ENCODE assay signal across 19 cellular contexts in genomic region chr6:35765739-35766138, GRCh38. TPM values are rescaled to one million over a fixed set of nuclear protein-coding genes. Genes with fewer than 3 reads are reported as not detected.
DNase-seq lines count a peak whose midpoint lies in the region; ATAC-seq and TF ChIP-seq lines count a peak whose summit lies in the region.
"Had no signal": no experiment of that assay in that cellular context is flagged by ENCODE, and none has a peak within 500 bp of the region (broad histone marks: within the 10 kb centered on the region; RNA-seq: fewer than 3 reads in every experiment).

No MANE protein-coding gene starts in this region.

- H2BK20ac ChIP-seq in H9 (ENCODE audit: low read depth, low read length, poor library complexity, severe bottlenecking): no peak overlapping the region

- H4K20me1 ChIP-seq in H9 (ENCODE audit: control insufficient read depth, insufficient read depth, insufficient read length): no peaks in the 10 kb centered on the region
- H4K20me1 ChIP-seq: BLaER1 had no signal

- H3K4me1 Mint-ChIP-seq in H9: peaks cover 22 to 28% of the 10 kb centered on the region in 2 experiments
- peaks cover 7% of the 10 kb centered on the region for H3K4me1 Mint-ChIP-seq in chondrocyte (ENCODE audit: low read depth)
- H3K4me1 Mint-ChIP-seq in immature natural killer cell: no peaks in the 10 kb centered on the region

- DNase-seq in GM10248 (ENCODE audit: extremely low spot score) (peak; percentile 4), H9 (peak; percentile 49), chondrocyte (ENCODE audit: low spot score) (peak; percentile 78), upper lobe of right lung (peak; percentile 46), body of pancreas (no peak), immature natural killer cell (no peak), SJCRH30 (no peak)
- DNase-seq: 8988T; CD4-positive, alpha-beta memory T cell; DMS153; DMS79; GDM1 had no signal

- no peak overlapping the region for H3K56ac ChIP-seq in H9 (ENCODE audit: insufficient read length, low read depth, low read length)

- no peak overlapping the region for H2BK12ac ChIP-seq in H9 (ENCODE audit: insufficient read length, low read depth, low read length)

- TF ChIP-seq CTCF in GM10248 (IDR thresholded peaks at IDR 0.05; ENCODE audit: control extremely low read depth, extremely low read depth, low read depth, missing control alignments) (no peak), H9 (conservative IDR thresholded peaks at IDR 0.05) (no peak), chondrocyte (IDR thresholded peaks at IDR 0.05) (no peak), upper lobe of right lung (IDR thresholded peaks at IDR 0.05) (no peak), body of pancreas (IDR thresholded peaks at IDR 0.05) (no peak)

- no CpG with 5 or more reads among the region's 23 CpGs for WGBS in H9 (ENCODE audit: extremely low coverage, insufficient read length, low lambda C conversion rate)
- WGBS in body of pancreas, 2 donors: 82 to 87% methylated on average over 22 to 23 of the region's 23 CpGs

- POLR2A ChIA-PET in GM10248 (lab: Yijun Ruan, JAX): no interaction called here

- no peak overlapping the region for H2AFZ ChIP-seq in H9 (ENCODE audit: low read length)

- no peak overlapping the region for H3K4me3 Mint-ChIP-seq in H9
- no peak overlapping the region for H3K4me3 Mint-ChIP-seq in chondrocyte (ENCODE audit: unreplicated experiment)
- no peak overlapping the region for H3K4me3 Mint-ChIP-seq in immature natural killer cell
- H3K4me3 Mint-ChIP-seq: CD4-positive, alpha-beta memory T cell had no signal

- no peak overlapping the region for H2AK5ac ChIP-seq in H9 (ENCODE audit: insufficient read length, low read length)

- H3K23me2 ChIP-seq in H9 (ENCODE audit: insufficient read length, low read depth, low read length, poor library complexity, severe bottlenecking): peaks cover 9% of the 10 kb centered on the region

- H3K4me3 ChIP-seq in upper lobe of right lung (no peak overlapping the region), body of pancreas (no peak overlapping the region), SJCRH30 (no peak overlapping the region)
- H3K4me3 ChIP-seq: BLaER1 had no signal

- no peak overlapping the region for H4K91ac ChIP-seq in H9 (ENCODE audit: insufficient read length, low read depth, low read length)

- H3K4me2 ChIP-seq in H9 (ENCODE audit: insufficient read depth, insufficient read length, low read length): no peak overlapping the region
- H3K4me2 ChIP-seq: BLaER1 had no signal

- intact Hi-C loops in upper lobe of right lung (cut with DNase I) (no loop called here), body of pancreas (cut with DNase I) (no loop called here)

- H3K4me1 ChIP-seq in H9 (ENCODE audit: insufficient read depth, low read length) (no peaks in the 10 kb centered on the region), upper lobe of right lung (no peaks in the 10 kb centered on the region), body of pancreas (peaks cover 14% of the 10 kb centered on the region), SJCRH30 (no peaks in the 10 kb centered on the region)

- no peak for TF ChIP-seq POLR2A in body of pancreas (IDR thresholded peaks at IDR 0.05)

- H3K27me3 Mint-ChIP-seq in H9 (ENCODE audit: low read depth) (no peaks in the 10 kb centered on the region; the same call in 1 of the 2 replicates), chondrocyte (ENCODE audit: low read depth) (peaks cover 54% of the 10 kb centered on the region), immature natural killer cell (ENCODE audit: low read depth in 3 of 3) (peaks cover 7 to 29% (median 20%) of the 10 kb centered on the region in 3 donors)

- H3K4ac ChIP-seq in H9 (ENCODE audit: low read depth, low read length): no peak overlapping the region

- H3K9me3 Mint-ChIP-seq in H9 (peaks cover 0 to 4% of the 10 kb centered on the region in 2 experiments; a peak in 1 of 5 replicates), chondrocyte (ENCODE audit: low read depth) (no peaks in the 10 kb centered on the region), immature natural killer cell (no peaks in the 10 kb centered on the region)

- no peak overlapping the region for H3K9ac ChIP-seq in H9 (ENCODE audit: extremely low read depth, insufficient read length, low read length)
- H3K9ac ChIP-seq: BLaER1 had no signal

- H4K5ac ChIP-seq in H9 (ENCODE audit: insufficient read length, low read depth, low read length): no peak overlapping the region

- ATAC-seq in upper lobe of right lung (no peak), body of pancreas (no peak)
- ATAC-seq: HepG2 had no signal

- H3K9me3 ChIP-seq in H9 (ENCODE audit: control insufficient read depth, low read depth, low read length) (no peaks in the 10 kb centered on the region), upper lobe of right lung (no peaks in the 10 kb centered on the region), body of pancreas (no peaks in the 10 kb centered on the region), SJCRH30 (replicated peaks) (no peaks in the 10 kb centered on the region)
- H3K9me3 ChIP-seq: BLaER1 had no signal

- no peak overlapping the region for H4K8ac ChIP-seq in H9 (replicated peaks; ENCODE audit: insufficient read length, low read depth, low read length)

- no peak overlapping the region for H2BK120ac ChIP-seq in H9 (ENCODE audit: low read depth, low read length, poor library complexity, severe bottlenecking)

- no peak overlapping the region for H2BK5ac ChIP-seq in H9 (ENCODE audit: insufficient read length, low read length)

- no peaks in the 10 kb centered on the region for H3K79me1 ChIP-seq in H9 (ENCODE audit: insufficient read depth, low read depth, low read length, poor library complexity, severe bottlenecking)

- H3K27me3 ChIP-seq in H9 (ENCODE audit: insufficient read depth, low read length) (no peaks in the 10 kb centered on the region), upper lobe of right lung (peaks cover 44% of the 10 kb centered on the region), body of pancreas (no peaks in the 10 kb centered on the region), SJCRH30 (peaks cover 3% of the 10 kb centered on the region; the same call in 1 of the 2 replicates)
- H3K27me3 ChIP-seq: BLaER1 had no signal

- H3K36me3 ChIP-seq in upper lobe of right lung (no peaks in the 10 kb centered on the region), body of pancreas (replicated peaks in 1 of 2; ENCODE audit: insufficient read depth in 1 of 2, low read depth in 2 of 2) (no peaks in the 10 kb centered on the region), SJCRH30 (no peaks in the 10 kb centered on the region)
- H3K36me3 ChIP-seq: BLaER1 had no signal

- H3K14ac ChIP-seq in H9 (ENCODE audit: insufficient read depth, low read length): no peak overlapping the region; the same call in 1 of the 2 replicates

- no peak overlapping the region for H3K23ac ChIP-seq in H9 (ENCODE audit: insufficient read length, low read depth, low read length)

- H3K27ac ChIP-seq in H9 (ENCODE audit: insufficient read length, low read depth, low read length): no peak overlapping the region
- no peak overlapping the region for H3K27ac ChIP-seq in upper lobe of right lung
- H3K27ac ChIP-seq in body of pancreas: no peak overlapping the region
- H3K27ac ChIP-seq in SJCRH30: no peak overlapping the region
- H3K27ac ChIP-seq: BLaER1 had no signal

- H3K36me3 Mint-ChIP-seq in H9 (ENCODE audit: insufficient read depth in 1 of 3, low read depth in 3 of 3) (peaks cover 0 to 4% (median 0%) of the 10 kb centered on the region in 3 experiments; a peak in 1 of 7 replicates), chondrocyte (ENCODE audit: low read depth) (peaks cover 2% of the 10 kb centered on the region), immature natural killer cell (no peaks in the 10 kb centered on the region)
- H3K36me3 Mint-ChIP-seq: CD14-positive monocyte; CD4-positive, alpha-beta memory T cell; IgD-negative memory B cell had no signal

- H3T11ph ChIP-seq in H9 (ENCODE audit: low read length): no peak overlapping the region

- H3K79me2 ChIP-seq in H9 (ENCODE audit: insufficient read depth, low read length): no peaks in the 10 kb centered on the region

- no peak overlapping the region for H3K18ac ChIP-seq in H9 (ENCODE audit: insufficient read length, low read depth, low read length)

- no peak overlapping the region for H2BK15ac ChIP-seq in H9 (ENCODE audit: low read depth, low read length)

- H3K27ac Mint-ChIP-seq in H9: peak overlapping the region in 1 of 3 experiments; percentile 26; a peak in 1 of 7 replicates
- no peak overlapping the region for H3K27ac Mint-ChIP-seq in chondrocyte (ENCODE audit: unreplicated experiment)
- no peak overlapping the region for H3K27ac Mint-ChIP-seq in immature natural killer cell
- H3K27ac Mint-ChIP-seq: CD14-positive monocyte; CD4-positive, alpha-beta memory T cell; IgD-negative memory B cell had no signal

- CTCF ChIA-PET in GM10248 (lab: Yijun Ruan, JAX): interaction anchor here (1.5 kb wide), 1 partner anchor 28 kb away, joined by 3 read pairs; no protein-coding TSS in a partner anchor

RNA-seq across cellular contexts. Expression of gene CLPSL2, which starts 10.7 kb away (rescaled TPM):
- total RNA-seq in H9 (2021) (4.4 and 6.0 TPM in 2 replicates), chondrocyte (not detected in 3 replicates), upper lobe of right lung (not detected), body of pancreas (not detected)
- not detected for polyA plus RNA-seq in immature natural killer cell
- total RNA-seq in SJCRH30 (2014; rRNA removed; shearing (Covaris generic)): not detected in 2 replicates
- total RNA-seq: A673; CD4-positive, alpha-beta memory T cell; Daoy; HepG2 had no signal
- polyA plus RNA-seq: AG04450; CD14-positive monocyte; CD4-positive, alpha-beta memory T cell; HepG2; IgD-negative memory B cell had no signal

RNA-seq across cellular contexts. Expression of gene CLPSL1, which starts 15.1 kb away (rescaled TPM):
- total RNA-seq in H9 (2021): not detected in 2 replicates
- not detected in 3 replicates for total RNA-seq in chondrocyte
- not detected for total RNA-seq in upper lobe of right lung
- 10 to 100 TPM in 1 of 2 donors, 1 to 10 TPM in 1; 7.8 to 11.9 TPM for total RNA-seq in body of pancreas
- not detected for polyA plus RNA-seq in immature natural killer cell
- total RNA-seq in SJCRH30 (2014; rRNA removed; shearing (Covaris generic)): not detected in 2 replicates
- total RNA-seq: A673; CD4-positive, alpha-beta memory T cell; Daoy; HepG2 had no signal
- polyA plus RNA-seq: AG04450; CD14-positive monocyte; CD4-positive, alpha-beta memory T cell; HepG2; IgD-negative memory B cell had no signal

RNA-seq across cellular contexts. Expression of gene ARMC12, which starts 28.9 kb away (rescaled TPM):
- total RNA-seq in H9 (2021) (1.5 and 1.7 TPM in 2 replicates), chondrocyte (1.8 to 1.9 TPM (median 1.8 TPM) in 3 replicates), upper lobe of right lung (0.52 TPM), body of pancreas (under 1 TPM in 1 of 2 donors, not detected in 1; 0.26 TPM)
- under 1 TPM in 1 of 3 donors, not detected in 2; 0.16 TPM for polyA plus RNA-seq in immature natural killer cell
- not detected in 2 replicates for total RNA-seq in SJCRH30 (2014; rRNA removed; shearing (Covaris generic))
- total RNA-seq: HepG2 had no signal
- polyA plus RNA-seq: CD14-positive monocyte had no signal

RNA-seq across cellular contexts. Expression of gene CLPS, which starts 31.4 kb away (rescaled TPM):
- not detected in 2 replicates for total RNA-seq in H9 (2021)
- total RNA-seq in chondrocyte: not detected in 3 replicates
- total RNA-seq in upper lobe of right lung: not detected
- total RNA-seq in body of pancreas: over 10,000 TPM; 21,261 to 26,491 TPM
- polyA plus RNA-seq in immature natural killer cell: not detected
- total RNA-seq in SJCRH30 (2014; rRNA removed; shearing (Covaris generic)): not detected in 2 replicates
- total RNA-seq: A673; CD4-positive, alpha-beta memory T cell; Daoy; HepG2 had no signal
- polyA plus RNA-seq: AG04450; CD14-positive monocyte; CD4-positive, alpha-beta memory T cell; IgD-negative memory B cell had no signal

RNA-seq across cellular contexts. Expression of gene LHFPL5, which starts 39.4 kb away (rescaled TPM):
- not detected in 2 replicates for total RNA-seq in H9 (2021)
- total RNA-seq in chondrocyte: not detected in 3 replicates
- not detected for total RNA-seq in upper lobe of right lung
- total RNA-seq in body of pancreas: 1 to 10 TPM; 5.6 to 6.2 TPM
- not detected for polyA plus RNA-seq in immature natural killer cell
- total RNA-seq in SJCRH30 (2014; rRNA removed; shearing (Covaris generic)): 0.08 and 0.10 TPM in 2 replicates
- total RNA-seq: A673; CD4-positive, alpha-beta memory T cell; Daoy; HepG2 had no signal
- polyA plus RNA-seq: AG04450; CD14-positive monocyte; CD4-positive, alpha-beta memory T cell; IgD-negative memory B cell had no signal

Comparison
In these comparisons a context has a peak if more than half of its experiments do, and no peak if none do; other contexts are left out.
1. DNase-seq: peak in GM10248 (single experiment), H9 (single experiment), chondrocyte (single experiment) and upper lobe of right lung (single experiment); none in body of pancreas (0 of 4), immature natural killer cell (0 of 3) and SJCRH30 (0 of 2).